ENCODE assay signal across 20 cellular contexts in genomic region chr20:4007383-4008025, GRCh38. TPM values are rescaled to one million over a fixed set of nuclear protein-coding genes. Genes with fewer than 3 reads are reported as not detected.
DNase-seq lines count a peak whose midpoint lies in the region; ATAC-seq and TF ChIP-seq lines count a peak whose summit lies in the region.
"Had no signal": no experiment of that assay in that cellular context is flagged by ENCODE, and none has a peak within 500 bp of the region (broad histone marks: within the 10 kb centered on the region; RNA-seq: fewer than 3 reads in every experiment).

No MANE protein-coding gene starts in this region.

- 54 to 76% methylated on average over 3 of the region's 3 CpGs for WGBS in gastroesophageal sphincter (ENCODE audit: low coverage in 1 of 2), 2 donors

- TF ChIP-seq CTCF in C4-2B (conservative IDR thresholded peaks at IDR 0.05) (no peak), NB4 (IDR thresholded peaks at IDR 0.05; ENCODE audit: low read depth, low read length) (no peak), gastroesophageal sphincter (IDR thresholded peaks at IDR 0.05) (no peak), gastrocnemius medialis (IDR thresholded peaks at IDR 0.05 in 4 of 5, conservative IDR thresholded peaks at IDR 0.05 in 1 of 5) (no peak), dorsolateral prefrontal cortex (IDR thresholded peaks at IDR 0.05 in 54 of 56, conservative IDR thresholded peaks at IDR 0.05 in 2 of 56; ENCODE audit: low read depth in 1 of 56, partially characterized antibody in 56 of 56) (no peak)

- H3K4me3 ChIP-seq in NB4 (ENCODE audit: low read depth, low read length) (no peak overlapping the region), gastroesophageal sphincter (no peak overlapping the region), gastrocnemius medialis (no peak overlapping the region), dorsolateral prefrontal cortex (no peak overlapping the region)
- H3K4me3 ChIP-seq: SJCRH30, suprapubic skin had no signal

- intact Hi-C loops in gastrocnemius medialis (cut with DNase I; ENCODE audit: low total_unique reads) (loop anchor here (5.0 kb wide), 1 partner anchor 75 kb away; no protein-coding TSS in a partner anchor), dorsolateral prefrontal cortex (cut with DNase I) (no loop called here)

- H3K27me3 ChIP-seq in gastroesophageal sphincter = no peaks in the 10 kb centered on the region
- no peaks in the 10 kb centered on the region for H3K27me3 ChIP-seq in gastrocnemius medialis
- no peaks in the 10 kb centered on the region for H3K27me3 ChIP-seq in dorsolateral prefrontal cortex
- H3K27me3 ChIP-seq: SJCRH30, suprapubic skin had no signal

- H3K4me1 ChIP-seq in gastroesophageal sphincter = peaks cover 3 to 39% (median 5%) of the 10 kb centered on the region in 3 donors
- peaks cover 13 to 23% of the 10 kb centered on the region in 2 donors for H3K4me1 ChIP-seq in gastrocnemius medialis

- H3K27ac ChIP-seq in C4-2B = peak overlapping the region; percentile 76
- peak overlapping the region; percentile 40 to 64 (median 57) for H3K27ac ChIP-seq in gastroesophageal sphincter
- H3K27ac ChIP-seq in gastrocnemius medialis = peak overlapping the region in 3 of 4 donors; percentile 11 to 52 (median 24)
- H3K27ac ChIP-seq in dorsolateral prefrontal cortex = peak overlapping the region in 26 of 59 donors; percentile 1 to 62 (median 30)
- H3K27ac ChIP-seq: SJCRH30, suprapubic skin had no signal

- in situ Hi-C loops in gastrocnemius medialis (cut with MboI; ENCODE audit: low sequenced_read_pairs in 4 of 4) = no loop called here

- DNase-seq in NB4 (ENCODE audit: low read depth) = peak; percentile 25
- DNase-seq in gastrocnemius medialis = no peak
- DNase-seq in dorsolateral prefrontal cortex = no peak
- DNase-seq: activated B cell treated with CpG ODN at 0.5 μM for 24 hours; activated CD4-positive, alpha-beta memory T cell treated with anti-CD3 and anti-CD28 coated beads, Interleukin-2, amount 10 ng/mL, durations not matched to agents 7 days and 5 days; activated naive CD4-positive, alpha-beta T cell treated with anti-CD3 and anti-CD28 coated beads, Interleukin-2, amount 10 ng/mL, durations not matched to agents 7 days and 5 days; effector CD8-positive, alpha-beta T cell; KBM-7; NCI-H1048; NCI-H2029; NCI-H345; PC-3; SJCRH30; stimulated activated CD4-positive, alpha-beta T cell treated with anti-CD3 and anti-CD28 coated beads, Interleukin-15, amount 100 ng/mL, for 24 hours had no signal

- TF ChIP-seq POLR2A in NB4 (IDR thresholded peaks at IDR 0.05; ENCODE audit: extremely low read depth, insufficient read length) (no peak), gastroesophageal sphincter (IDR thresholded peaks at IDR 0.05) (no peak), gastrocnemius medialis (IDR thresholded peaks at IDR 0.05) (no peak)

- TF ChIP-seq EP300 in gastroesophageal sphincter (IDR thresholded peaks at IDR 0.05) = no peak

- ATAC-seq in gastroesophageal sphincter (no peak), gastrocnemius medialis (no peak), GM21381 (IDR thresholded peaks at IDR 0.05; ENCODE audit: unreplicated experiment) (no peak), GM21619 (IDR thresholded peaks at IDR 0.05; ENCODE audit: unreplicated experiment) (no peak)
- ATAC-seq: esophagus mucosa, PC-3 had no signal

- H3K9me3 ChIP-seq in gastroesophageal sphincter = no peaks in the 10 kb centered on the region
- no peaks in the 10 kb centered on the region for H3K9me3 ChIP-seq in gastrocnemius medialis
- H3K9me3 ChIP-seq: SJCRH30, suprapubic skin had no signal

- H3K36me3 ChIP-seq in gastroesophageal sphincter (no peaks in the 10 kb centered on the region), gastrocnemius medialis (no peaks in the 10 kb centered on the region)
- H3K36me3 ChIP-seq: SJCRH30, suprapubic skin had no signal

RNA-seq across cellular contexts. Expression of gene RNF24, which starts 7.9 kb away (rescaled TPM):
- total RNA-seq in gastroesophageal sphincter = 10 to 100 TPM; 10.1 to 16.2 (median 15.2) TPM
- total RNA-seq in gastrocnemius medialis = 1 to 10 TPM; 1.3 to 3.1 (median 2.1) TPM
- total RNA-seq in dorsolateral prefrontal cortex = 10 to 100 TPM; 25.7 to 63.7 (median 39.6) TPM
